Comparison of ENCODE assay signal across 8 cellular contexts in the genomic region with DNA sequence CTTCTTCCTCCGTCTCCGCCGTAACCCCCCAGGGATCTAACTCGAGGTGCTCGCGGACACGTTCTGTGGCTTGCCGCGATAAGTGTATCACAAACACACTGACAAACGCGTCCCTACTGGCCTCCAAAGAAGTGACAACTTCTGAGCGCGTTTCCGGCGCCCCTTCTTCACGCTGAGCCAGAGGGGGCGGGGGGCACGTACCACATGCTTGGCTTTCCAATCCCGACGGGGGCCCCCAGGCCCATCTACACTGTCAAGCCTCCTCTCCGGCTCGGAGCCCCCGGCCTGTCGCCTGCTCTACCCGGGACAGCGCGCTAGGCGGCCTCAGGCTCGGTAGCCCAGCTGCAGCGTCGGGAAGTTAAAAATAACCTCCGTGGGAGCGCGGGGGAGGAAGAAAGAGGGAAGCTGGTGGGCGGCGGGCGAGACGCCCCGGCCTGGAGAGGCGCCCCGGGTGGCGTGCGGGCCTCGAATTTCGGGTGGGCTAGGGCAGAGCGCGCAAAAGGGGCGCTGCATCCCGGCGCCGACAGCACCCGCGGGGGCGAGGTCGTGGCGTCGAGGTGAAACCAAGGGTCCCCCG. TPM values are rescaled to one million over a fixed set of nuclear protein-coding genes. Genes with fewer than 3 reads are reported as not detected.
A peak's percentile ranks its signal among the peaks of the same experiment; 100 is the strongest.
DNase-seq lines count a peak whose midpoint lies in the region; ATAC-seq and TF ChIP-seq lines count a peak whose summit lies in the region.

No MANE protein-coding gene starts in this region.

- H3K4me2 ChIP-seq in DND-41 (ENCODE audit: insufficient read depth, low read length) (peak overlapping the region; percentile 81), GM23338 (peak overlapping the region; percentile 95)

- H3K4me3 ChIP-seq in DND-41 (ENCODE audit: low read depth in 1 of 2, low read length in 2 of 2) (peak overlapping the region; percentile 36 to 56; a peak in 3 of 4 replicates), GM23338 (peak overlapping the region; percentile 84), NT2/D1 (ENCODE audit: insufficient read length, low read depth) (peak overlapping the region; percentile 69), psoas muscle (peak overlapping the region; percentile 74)

- H2AFZ ChIP-seq in DND-41 (ENCODE audit: low read depth, low read length) (peak overlapping the region; percentile 77), GM23338 (peak overlapping the region; percentile 98)

- H3K36me3 ChIP-seq in DND-41 (ENCODE audit: insufficient read depth, low read length): no peaks in the 10 kb centered on the region
- H3K36me3 ChIP-seq in GM23338 (ENCODE audit: insufficient read depth): no peaks in the 10 kb centered on the region
- H3K36me3 ChIP-seq in NT2/D1 (ENCODE audit: insufficient read depth, insufficient read length, low read length): peaks cover 27% of the 10 kb centered on the region
- H3K36me3 ChIP-seq in psoas muscle (ENCODE audit: insufficient read depth in 1 of 2, low read depth in 1 of 2): peaks cover 0 to under 1% of the 10 kb centered on the region in 2 donors

- ATAC-seq in DND-41 (ENCODE audit: insufficient read depth, low read depth) (peak; percentile 53), GM23338 (peak; percentile 13), Right ventricle myocardium superior (ENCODE audit: poor library complexity) (peak; percentile 53), psoas muscle (peak; percentile 43 to 67 (median 64))

- H3K79me2 ChIP-seq in DND-41 (ENCODE audit: insufficient read depth, low read length): no peaks in the 10 kb centered on the region
- H3K79me2 ChIP-seq in GM23338 (replicated peaks; ENCODE audit: insufficient read depth): no peaks in the 10 kb centered on the region

- DNase-seq in DND-41 (peak; percentile 70), GM23338 (ENCODE audit: low spot score) (peak; percentile 66), NT2/D1 (ENCODE audit: low read depth, low spot score) (no peak), Right ventricle myocardium superior (peak; percentile 78), psoas muscle (peak; percentile 54 to 78), NCI-H2029 treated with DMSO at 0.1 percent for 48 hours (lab: John Stamatoyannopoulos, UW) (no peak)
- peak; percentile 66 for DNase-seq in activated naive CD4-positive, alpha-beta T cell treated with anti-CD3 and anti-CD28 coated beads for 36 hours
- no peak for DNase-seq in NK-92 treated with Interleukin-12 subunit alpha and Interleukin-12 subunit beta, amount 100 ng/mL, for 24 hours (lab: John Stamatoyannopoulos, UW)

- H3K9me3 Mint-ChIP-seq in GM23338: no peaks in the 10 kb centered on the region; the same call in 2 of the 3 replicates
- no peaks in the 10 kb centered on the region for H3K9me3 Mint-ChIP-seq in activated naive CD4-positive, alpha-beta T cell treated with anti-CD3 and anti-CD28 coated beads for 36 hours

- peaks cover 6% of the 10 kb centered on the region; the same call in 1 of the 2 replicates for H3F3A ChIP-seq in GM23338 (replicated peaks; ENCODE audit: low read depth)

- H4K20me1 ChIP-seq in DND-41 (ENCODE audit: insufficient read depth, low read length): 0 out of 2 replicates have a peak, but pooled peaks cover 3% of the 10 kb centered on the region
- H4K20me1 ChIP-seq in GM23338 (replicated peaks; ENCODE audit: insufficient read depth): no peaks in the 10 kb centered on the region

- H3K9ac ChIP-seq in DND-41 (ENCODE audit: low read depth, low read length): peak overlapping the region; percentile 72
- H3K9ac ChIP-seq in NT2/D1 (ENCODE audit: insufficient read length, low read depth): peak overlapping the region; percentile 94

- H3K4me1 ChIP-seq in DND-41 (ENCODE audit: insufficient read depth, low read length): peaks cover 28% of the 10 kb centered on the region
- H3K4me1 ChIP-seq in GM23338 (ENCODE audit: insufficient read depth): peaks cover 12% of the 10 kb centered on the region
- H3K4me1 ChIP-seq in NT2/D1 (ENCODE audit: insufficient read depth, insufficient read length): peaks cover 28% of the 10 kb centered on the region
- H3K4me1 ChIP-seq in psoas muscle: peaks cover 15% of the 10 kb centered on the region

- peaks cover 61% of the 10 kb centered on the region for H3K27me3 Mint-ChIP-seq in GM23338 (ENCODE audit: insufficient read depth, low read depth, poor library complexity)
- H3K27me3 Mint-ChIP-seq in activated naive CD4-positive, alpha-beta T cell treated with anti-CD3 and anti-CD28 coated beads for 36 hours (ENCODE audit: low read depth): no peaks in the 10 kb centered on the region

- H3K27ac Mint-ChIP-seq in GM23338: no peak overlapping the region
- peak overlapping the region; percentile 79 for H3K27ac Mint-ChIP-seq in activated naive CD4-positive, alpha-beta T cell treated with anti-CD3 and anti-CD28 coated beads for 36 hours

- H3K27ac ChIP-seq in DND-41 (ENCODE audit: low read length) (peak overlapping the region; percentile 3), GM23338 (ENCODE audit: low read depth) (no peak overlapping the region), psoas muscle (peak overlapping the region; percentile 76)

- CTCF ChIA-PET in activated naive CD4-positive, alpha-beta T cell treated with anti-CD3 and anti-CD28 coated beads for 36 hours (lab: Charles Lee): interaction anchor here (0.5 to 5.9 kb wide), 7 partner anchors 14 to 352 kb away, joined by 3 to 51 read pairs (median 11); a partner anchor contains a TSS

- peak overlapping the region; percentile 92 for H3K4me3 Mint-ChIP-seq in GM23338
- peak overlapping the region; percentile 83 for H3K4me3 Mint-ChIP-seq in activated naive CD4-positive, alpha-beta T cell treated with anti-CD3 and anti-CD28 coated beads for 36 hours

- H3K4me1 Mint-ChIP-seq in GM23338: peaks cover 12% of the 10 kb centered on the region; the same call in 2 of the 3 replicates
- peaks cover 6% of the 10 kb centered on the region for H3K4me1 Mint-ChIP-seq in activated naive CD4-positive, alpha-beta T cell treated with anti-CD3 and anti-CD28 coated beads for 36 hours (ENCODE audit: low read depth)

- H3K27me3 ChIP-seq in DND-41 (ENCODE audit: insufficient read depth, low read length, poor library complexity) (peaks cover 15% of the 10 kb centered on the region), GM23338 (ENCODE audit: insufficient read depth) (peaks cover 60% of the 10 kb centered on the region), NT2/D1 (ENCODE audit: insufficient read depth, insufficient read length) (peaks cover 14% of the 10 kb centered on the region), psoas muscle (ENCODE audit: insufficient read depth in 3 of 3, low read length in 2 of 3) (no peaks in the 10 kb centered on the region)

- 0% methylated on average over 37 to 58 of the region's 58 CpGs for WGBS in psoas muscle, 3 donors

- no peaks in the 10 kb centered on the region for H3K9me3 ChIP-seq in DND-41 (ENCODE audit: insufficient read depth, low read length, severe bottlenecking)
- peaks cover 5% of the 10 kb centered on the region; the same call in 1 of the 2 replicates for H3K9me3 ChIP-seq in NT2/D1 (ENCODE audit: insufficient read depth, low read length)
- H3K9me3 ChIP-seq in psoas muscle: no peaks in the 10 kb centered on the region

- no peaks in the 10 kb centered on the region for H3K9me2 ChIP-seq in GM23338 (ENCODE audit: insufficient read depth)

- intact Hi-C loops in activated naive CD4-positive, alpha-beta T cell treated with anti-CD3 and anti-CD28 coated beads for 36 hours (cut with micrococcal nuclease): loop anchor here (1.0 to 10.0 kb wide), 4 partner anchors 29 to 479 kb away; a partner anchor contains a TSS
- intact Hi-C loops in Right ventricle myocardium superior (cut with DNase I): no loop called here
- intact Hi-C loops in psoas muscle (cut with DNase I): no loop called here

- peaks cover 6% of the 10 kb centered on the region; the same call in 2 of the 3 replicates for H3K36me3 Mint-ChIP-seq in GM23338 (ENCODE audit: low read depth)
- H3K36me3 Mint-ChIP-seq in activated naive CD4-positive, alpha-beta T cell treated with anti-CD3 and anti-CD28 coated beads for 36 hours (ENCODE audit: low read depth): peaks cover 2% of the 10 kb centered on the region

- TF ChIP-seq CTCF in DND-41 (IDR thresholded peaks at IDR 0.05; ENCODE audit: borderline replicate concordance, extremely low read depth, low read length, poor library complexity, severe bottlenecking) (peak; percentile 39), GM23338 (conservative IDR thresholded peaks at IDR 0.05; ENCODE audit: low read depth in 2 of 2) (no peak), psoas muscle (IDR thresholded peaks at IDR 0.05) (peak; percentile 38)

RNA-seq across cellular contexts. Expression of a gene that starts 0.7 kb away (rescaled TPM):
- 3.2 and 7.4 TPM in 2 replicates for total RNA-seq in GM23338 (2014; rRNA removed; shearing (Covaris generic))
- polyA plus RNA-seq in GM23338 (2016; fragmentation: Nextera tagmentation; extraction: Ambion mirVana): 0.63 and 1.3 TPM in 2 replicates
- total RNA-seq in activated naive CD4-positive, alpha-beta T cell treated with anti-CD3 and anti-CD28 coated beads for 36 hours: 1 to 10 TPM; 9.0 to 9.2 TPM
- 2.0 TPM for total RNA-seq in Right ventricle myocardium superior
- total RNA-seq in psoas muscle: 1 to 10 TPM in 3 of 4 donors, under 1 TPM in 1; 0.90 to 5.3 (median 2.6) TPM
- polyA plus RNA-seq in psoas muscle: 10 to 100 TPM in 1 of 3 donors, 1 to 10 TPM in 2; 1.3 to 21.3 (median 3.1) TPM

RNA-seq across cellular contexts. Expression of a gene that starts 30.0 kb away (rescaled TPM):
- 47.9 and 58.8 TPM in 2 replicates for total RNA-seq in GM23338 (2014; rRNA removed; shearing (Covaris generic))
- 31.5 and 39.5 TPM in 2 replicates for polyA plus RNA-seq in GM23338 (2016; fragmentation: Nextera tagmentation; extraction: Ambion mirVana)
- 10 to 100 TPM; 30.1 to 33.3 TPM for total RNA-seq in activated naive CD4-positive, alpha-beta T cell treated with anti-CD3 and anti-CD28 coated beads for 36 hours
- total RNA-seq in Right ventricle myocardium superior: 31.9 TPM
- 10 to 100 TPM; 14.8 to 20.0 (median 18.1) TPM for total RNA-seq in psoas muscle
- 10 to 100 TPM in 2 of 3 donors, 1 to 10 TPM in 1; 9.5 to 24.7 (median 12.3) TPM for polyA plus RNA-seq in psoas muscle

Comparison
In these comparisons a context has a peak if more than half of its experiments do, and no peak if none do; other contexts are left out.
1. ATAC-seq: peak in every context shown above with its lines; median percentile 64 in psoas muscle; 53 in DND-41; 53 in Right ventricle myocardium superior; 13 in GM23338.
2. DNase-seq: peak in DND-41 (single experiment), GM23338 (single experiment), activated naive CD4-positive, alpha-beta T cell treated with anti-CD3 and anti-CD28 coated beads for 36 hours (single experiment), Right ventricle myocardium superior (single experiment) and psoas muscle (2 of 2); none in NT2/D1 (single experiment), NCI-H2029 treated with DMSO at 0.1 percent for 48 hours (single experiment) and NK-92 treated with Interleukin-12 subunit alpha and Interleukin-12 subunit beta, amount 100 ng/mL, for 24 hours (single experiment).
3. CTCF ChIP-seq: peak in DND-41 (single experiment) and psoas muscle (single experiment); none in GM23338 (0 of 2).
4. Peak in every context shown above with its lines, with median percentiles within 50 percentile points of each other: H3K4me3 ChIP-seq.